Comparison of ENCODE assay signal across 8 cellular contexts in genomic region chr17:19386974-19387920, GRCh38. TPM values are rescaled to one million over a fixed set of nuclear protein-coding genes. Genes with fewer than 3 reads are reported as not detected.
A peak's percentile ranks its signal among the peaks of the same experiment; 100 is the strongest.
DNase-seq lines count a peak whose midpoint lies in the region; ATAC-seq, FAIRE-seq and TF ChIP-seq lines count a peak whose summit lies in the region.

A gene with protein sequence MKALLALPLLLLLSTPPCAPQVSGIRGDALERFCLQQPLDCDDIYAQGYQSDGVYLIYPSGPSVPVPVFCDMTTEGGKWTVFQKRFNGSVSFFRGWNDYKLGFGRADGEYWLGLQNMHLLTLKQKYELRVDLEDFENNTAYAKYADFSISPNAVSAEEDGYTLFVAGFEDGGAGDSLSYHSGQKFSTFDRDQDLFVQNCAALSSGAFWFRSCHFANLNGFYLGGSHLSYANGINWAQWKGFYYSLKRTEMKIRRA (minus strand): TSS chr17:19387190. CDS start chr17:19387155, 35 bp downstream.

- no peak for FAIRE-seq in keratinocyte (lab: Jason Lieb, UNC)

- no peaks in the 10 kb centered on the region for H3K27me3 ChIP-seq in keratinocyte (ENCODE audit: control insufficient read depth, extremely low read depth, insufficient read depth, low read length)
- no peaks in the 10 kb centered on the region for H3K27me3 ChIP-seq in subcutaneous abdominal adipose tissue (ENCODE audit: control insufficient read depth in 5 of 5, insufficient read depth in 4 of 5, low read length in 5 of 5)

- H3K79me2 ChIP-seq in keratinocyte (ENCODE audit: control insufficient read depth, insufficient read depth, low read length): no peaks in the 10 kb centered on the region

- H4K20me1 ChIP-seq in keratinocyte (ENCODE audit: control insufficient read depth, extremely low read depth, insufficient read depth, low read length): no peaks in the 10 kb centered on the region

- DNase-seq in NCI-H748 (lab: John Stamatoyannopoulos, UW; ENCODE audit: unreplicated experiment) (peak; percentile 33), NCI-H748 treated with DMSO at 0.1 percent for 48 hours (lab: John Stamatoyannopoulos, UW) (no peak), astrocyte of the cerebellum (ENCODE audit: low read depth) (peak; percentile 83), keratinocyte (ENCODE audit: low read depth, low spot score) (no peak), NCI-H1048 (lab: John Stamatoyannopoulos, UW) (no peak), cerebellum (ENCODE audit: low spot score) (no peak)

- H3K4me3 ChIP-seq in astrocyte of the cerebellum (ENCODE audit: low read depth, low read length): peak within 1 kb of the TSS; percentile 51
- no peak within 1 kb of the TSS for H3K4me3 ChIP-seq in keratinocyte (ENCODE audit: control insufficient read depth in 2 of 3, extremely low read depth in 1 of 3, insufficient read depth in 2 of 3, low read depth in 1 of 3, low read length in 3 of 3)
- H3K4me3 ChIP-seq in subcutaneous abdominal adipose tissue (ENCODE audit: low read depth in 1 of 5, low read length in 5 of 5): peak within 1 kb of the TSS; percentile 48 to 56 (median 53)

- TF ChIP-seq CTCF in astrocyte of the cerebellum (IDR thresholded peaks at IDR 0.05; ENCODE audit: low read depth, low read length, missing control alignments) (no peak), keratinocyte (optimal IDR thresholded peaks at IDR 0.05 in 1 of 3, IDR thresholded peaks at IDR 0.05 in 1 of 3, conservative IDR thresholded peaks at IDR 0.05 in 1 of 3; ENCODE audit: extremely low read depth in 1 of 3, insufficient read depth in 2 of 3, low read length in 3 of 3) (no peak)

- dilution Hi-C loops in keratinocyte (cut with MboI; ENCODE audit: extremely low pct_ligation_motif_present, low sequenced_read_pairs): no loop called here

- peaks cover 19% of the 10 kb centered on the region for H3K4me1 ChIP-seq in keratinocyte (ENCODE audit: control insufficient read depth, extremely low read depth, insufficient read depth, low read length)
- peaks cover 11 to 59% (median 44%) of the 10 kb centered on the region in 5 donors for H3K4me1 ChIP-seq in subcutaneous abdominal adipose tissue (ENCODE audit: control insufficient read depth in 5 of 5, insufficient read depth in 5 of 5, low read length in 5 of 5)

- H3K4me2 ChIP-seq in keratinocyte (ENCODE audit: control insufficient read depth, extremely low read depth, insufficient read depth, low read depth, low read length): no peak within 1 kb of the TSS

- no peak within 1 kb of the TSS for H2AFZ ChIP-seq in keratinocyte (ENCODE audit: control insufficient read depth, low read length)

- in situ Hi-C loops in astrocyte of the cerebellum (cut with HindIII; ENCODE audit: low sequenced_read_pairs): no loop called here

- H3K27ac ChIP-seq in keratinocyte (ENCODE audit: control insufficient read depth, insufficient read depth, low read length) (peak within 1 kb of the TSS; percentile 13), subcutaneous abdominal adipose tissue (ENCODE audit: low read depth, low read length) (peak within 1 kb of the TSS; percentile 55)

- H3K9me1 ChIP-seq in keratinocyte (ENCODE audit: control insufficient read depth, extremely low read depth, insufficient read depth, low read length): no peaks in the 10 kb centered on the region

- H3K36me3 ChIP-seq in keratinocyte (ENCODE audit: control insufficient read depth in 2 of 2, extremely low read depth in 1 of 2, insufficient read depth in 2 of 2, low read length in 2 of 2) (peaks cover 8 to 10% of the 10 kb centered on the region in 2 experiments), subcutaneous abdominal adipose tissue (ENCODE audit: control insufficient read depth in 5 of 5, insufficient read depth in 5 of 5, low read length in 5 of 5) (peaks cover 0 to 33% (median 30%) of the 10 kb centered on the region in 5 donors)

- H3K9me3 ChIP-seq in keratinocyte (ENCODE audit: control insufficient read depth, low read depth, low read length): no peaks in the 10 kb centered on the region
- H3K9me3 ChIP-seq in subcutaneous abdominal adipose tissue (ENCODE audit: control insufficient read depth in 5 of 5, low read length in 5 of 5): no peaks in the 10 kb centered on the region

- H3K9ac ChIP-seq in keratinocyte (ENCODE audit: control insufficient read depth, extremely low read depth, insufficient read depth, low read length) (no peak within 1 kb of the TSS), subcutaneous abdominal adipose tissue (ENCODE audit: low read length in 5 of 5) (peak within 1 kb of the TSS in 2 of 5 donors; percentile 41 to 57)

- ATAC-seq in HG02759 (IDR thresholded peaks at IDR 0.05; ENCODE audit: unreplicated experiment): no peak

RNA-seq across cellular contexts. Expression of the gene that starts here (rescaled TPM):
- not detected in 3 replicates for polyA plus RNA-seq in keratinocyte
- not detected for polyA plus RNA-seq in keratinocyte (2011; ENCODE audit: low read depth)
- polyA plus RNA-seq in keratinocyte (2011; cell fraction: cytosol; rRNA removed): not detected in 2 replicates
- polyA plus RNA-seq in keratinocyte (2011; cell fraction: nucleus; rRNA removed): not detected in 2 replicates
- polyA plus RNA-seq in keratinocyte (2012; ENCODE audit: low replicate concordance): 0.32 and 0.38 TPM in 2 replicates
- polyA minus RNA-seq in keratinocyte: not detected in 3 replicates
- polyA minus RNA-seq in keratinocyte (2011; cell fraction: cytosol; rRNA and poly(A)+ RNA removed): not detected
- polyA minus RNA-seq in keratinocyte (2011; cell fraction: nucleus; rRNA and poly(A)+ RNA removed): not detected in 2 replicates
- total RNA-seq in cerebellum: 2.7 TPM

Comparison
In these comparisons a context has a peak if more than half of its experiments do, and no peak if none do; other contexts are left out.
1. DNase-seq: peak in NCI-H748 (single experiment) and astrocyte of the cerebellum (single experiment); none in NCI-H748 treated with DMSO at 0.1 percent for 48 hours (single experiment), keratinocyte (single experiment), NCI-H1048 (single experiment) and cerebellum (single experiment).
2. H3K4me3 ChIP-seq: peak in astrocyte of the cerebellum (single experiment) and subcutaneous abdominal adipose tissue (5 of 5); none in keratinocyte (0 of 3).